35 cellular contexts compared by ENCODE assay signal in the genomic region with DNA sequence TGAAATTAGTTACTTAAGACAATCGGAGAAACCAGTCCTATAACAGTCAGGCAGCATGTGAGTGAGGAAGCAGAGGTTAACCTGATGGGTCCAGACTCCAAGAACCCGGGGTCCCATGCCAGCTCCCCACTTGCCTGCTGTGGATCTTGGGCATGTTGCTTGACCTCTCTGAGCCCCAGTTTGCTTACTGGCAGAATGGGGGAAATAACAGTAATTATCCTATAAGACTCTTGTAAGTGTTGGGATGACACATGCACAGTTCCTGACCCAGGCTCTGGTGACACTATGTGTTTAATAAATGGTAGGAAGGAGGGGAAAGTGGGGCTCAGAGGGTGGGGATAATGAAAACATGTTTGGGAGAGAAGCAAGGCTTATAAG. TPM values are rescaled to one million over a fixed set of nuclear protein-coding genes. Genes with fewer than 3 reads are reported as not detected.
"Had no signal": no experiment of that assay in that cellular context is flagged by ENCODE, and none has a peak within 500 bp of the region (broad histone marks: within the 10 kb centered on the region; RNA-seq: fewer than 3 reads in every experiment).

No MANE protein-coding gene starts in this region.

- DNase-seq: activated B cell treated with CpG ODN at 0.5 μM for 24 hours; activated CD4-positive, alpha-beta T cell treated with anti-CD3 and anti-CD28 coated beads for 48 hours; activated CD4-positive, alpha-beta T cell treated with anti-CD3 and anti-CD28 coated beads, Interleukin-2, amount 50 U/mL, for 1 hour; activated CD4-positive, alpha-beta T cell treated with anti-CD3 and anti-CD28 coated beads, Interleukin-2, amount 50 U/mL, for 48 hours; activated CD8-positive, alpha-beta memory T cell treated with anti-CD3 and anti-CD28 coated beads for 24 hours; activated CD8-positive, alpha-beta T cell treated with anti-CD3 and anti-CD28 coated beads for 36 hours; activated effector memory CD4-positive, alpha-beta T cell treated with anti-CD3 and anti-CD28 coated beads, Interleukin-2, amount 50 U/mL, for 16 hours; activated naive CD4-positive, alpha-beta T cell treated with anti-CD3 and anti-CD28 coated beads for 36 hours; activated naive CD8-positive, alpha-beta T cell treated with anti-CD3 and anti-CD28 coated beads for 36 hours; activated naive CD8-positive, alpha-beta T cell treated with anti-CD3 and anti-CD28 coated beads, Interleukin-2, amount 50 U/mL, for 24 hours; activated T-cell treated with anti-CD3 and anti-CD28 coated beads, Interleukin-2, amount 50 U/mL, for 4 hours; adrenal gland; amygdala; central memory CD4-positive, alpha-beta T cell; cerebellar nuclear complex; dorsolateral prefrontal cortex; effector memory CD4-positive, alpha-beta T cell; erythroblast; foreskin keratinocyte; gastrocnemius medialis; T-helper 1 cell; T-helper 17 cell; T1000; WERI-Rb-1 had no signal

- H3K27me3 ChIP-seq: ascending aorta, cardiac muscle cell had no signal

- H3K9me3 Mint-ChIP-seq: activated B cell treated with CpG ODN at 0.5 μM for 24 hours; activated CD8-positive, alpha-beta T cell treated with anti-CD3 and anti-CD28 coated beads for 36 hours; activated naive CD4-positive, alpha-beta T cell treated with anti-CD3 and anti-CD28 coated beads for 36 hours; activated naive CD4-positive, alpha-beta T cell treated with anti-CD3 and anti-CD28 coated beads, Interleukin-2, amount 50 U/mL, for 24 hours; activated naive CD8-positive, alpha-beta T cell treated with anti-CD3 and anti-CD28 coated beads for 36 hours; activated naive CD8-positive, alpha-beta T cell treated with anti-CD3 and anti-CD28 coated beads, Interleukin-2, amount 50 U/mL, for 24 hours; activated T-cell treated with anti-CD3 and anti-CD28 coated beads, Interleukin-2, amount 50 U/mL, for 4 hours; activated T-helper 17 cell treated with anti-CD3 and anti-CD28 coated beads, Interleukin-2, amount 50 U/mL, for 72 hours; brain; dendritic cell treated with granulocyte-macrophage colony-stimulating factor and Interleukin-4, amounts not matched to agents 40 ng/mL and 50 ng/mL, for 4 days; T-helper 2 cell treated with Interferon-gamma antibody and Interleukin-4, amounts not matched to agents 5 μg/mL and 100 μg/mL, for 36 hours had no signal

- H3K4me1 ChIP-seq: adrenal gland, ascending aorta, breast epithelium, esophagus muscularis mucosa, foreskin keratinocyte, gastrocnemius medialis had no signal

- H3K27ac Mint-ChIP-seq: activated B cell treated with CpG ODN at 0.5 μM for 24 hours; activated CD8-positive, alpha-beta T cell treated with anti-CD3 and anti-CD28 coated beads for 36 hours; activated naive CD4-positive, alpha-beta T cell treated with anti-CD3 and anti-CD28 coated beads for 36 hours; activated naive CD4-positive, alpha-beta T cell treated with anti-CD3 and anti-CD28 coated beads, Interleukin-2, amount 50 U/mL, for 24 hours; activated naive CD8-positive, alpha-beta T cell treated with anti-CD3 and anti-CD28 coated beads for 36 hours; activated naive CD8-positive, alpha-beta T cell treated with anti-CD3 and anti-CD28 coated beads, Interleukin-2, amount 50 U/mL, for 24 hours; activated T-helper 17 cell treated with anti-CD3 and anti-CD28 coated beads, Interleukin-2, amount 50 U/mL, for 72 hours; dendritic cell treated with granulocyte-macrophage colony-stimulating factor and Interleukin-4, amounts not matched to agents 40 ng/mL and 50 ng/mL, for 4 days; T-helper 17 cell; T-helper 2 cell treated with Interferon-gamma antibody and Interleukin-4, amounts not matched to agents 5 μg/mL and 100 μg/mL, for 36 hours had no signal

- H3K9me3 ChIP-seq: adrenal gland, ascending aorta, breast epithelium, gastrocnemius medialis had no signal

- H3K4me3 ChIP-seq: adrenal gland, ascending aorta, breast epithelium, cardiac muscle cell, coronary artery, dorsolateral prefrontal cortex, esophagus muscularis mucosa, gastrocnemius medialis had no signal

- ATAC-seq: activated CD4-positive, CD25-positive, alpha-beta regulatory T cell treated with anti-CD3 and anti-CD28 coated beads, Interleukin-2, amount 50 U/mL, for 24 hours; activated CD8-positive, alpha-beta T cell treated with anti-CD3 and anti-CD28 coated beads for 36 hours; activated naive CD8-positive, alpha-beta T cell treated with anti-CD3 and anti-CD28 coated beads, Interleukin-2, amount 50 U/mL, for 24 hours; activated T-cell treated with anti-CD3 and anti-CD28 coated beads, Interleukin-2, amount 50 U/mL, for 4 hours; activated T-helper 17 cell treated with anti-CD3 and anti-CD28 coated beads, Interleukin-2, amount 50 U/mL, for 72 hours; foreskin keratinocyte; gastrocnemius medialis; T-helper 17 cell had no signal

- H3K27ac ChIP-seq: adrenal gland, ascending aorta, breast epithelium, cardiac muscle cell, coronary artery, esophagus muscularis mucosa, foreskin keratinocyte, gastrocnemius medialis, WERI-Rb-1 had no signal

- H3K4me3 Mint-ChIP-seq: activated B cell treated with CpG ODN at 0.5 μM for 24 hours; activated CD8-positive, alpha-beta T cell treated with anti-CD3 and anti-CD28 coated beads for 36 hours; activated naive CD4-positive, alpha-beta T cell treated with anti-CD3 and anti-CD28 coated beads for 36 hours; activated naive CD4-positive, alpha-beta T cell treated with anti-CD3 and anti-CD28 coated beads, Interleukin-2, amount 50 U/mL, for 24 hours; activated naive CD8-positive, alpha-beta T cell treated with anti-CD3 and anti-CD28 coated beads for 36 hours; activated naive CD8-positive, alpha-beta T cell treated with anti-CD3 and anti-CD28 coated beads, Interleukin-2, amount 50 U/mL, for 24 hours; activated T-cell treated with anti-CD3 and anti-CD28 coated beads, Interleukin-2, amount 50 U/mL, for 4 hours; activated T-helper 17 cell treated with anti-CD3 and anti-CD28 coated beads, Interleukin-2, amount 50 U/mL, for 72 hours; brain; dendritic cell treated with granulocyte-macrophage colony-stimulating factor and Interleukin-4, amounts not matched to agents 40 ng/mL and 50 ng/mL, for 4 days; T-helper 17 cell; T-helper 2 cell treated with Interferon-gamma antibody and Interleukin-4, amounts not matched to agents 5 μg/mL and 100 μg/mL, for 36 hours had no signal

- H3K36me3 Mint-ChIP-seq: activated naive CD4-positive, alpha-beta T cell treated with anti-CD3 and anti-CD28 coated beads, Interleukin-2, amount 50 U/mL, for 24 hours; activated naive CD8-positive, alpha-beta T cell treated with anti-CD3 and anti-CD28 coated beads for 36 hours; brain had no signal

- H3K36me3 ChIP-seq: adrenal gland, ascending aorta, breast epithelium, cardiac muscle cell, esophagus muscularis mucosa, gastrocnemius medialis, WERI-Rb-1 had no signal

- H3K4me1 Mint-ChIP-seq: activated B cell treated with CpG ODN at 0.5 μM for 24 hours; activated naive CD4-positive, alpha-beta T cell treated with anti-CD3 and anti-CD28 coated beads, Interleukin-2, amount 50 U/mL, for 24 hours; activated naive CD8-positive, alpha-beta T cell treated with anti-CD3 and anti-CD28 coated beads for 36 hours; activated naive CD8-positive, alpha-beta T cell treated with anti-CD3 and anti-CD28 coated beads, Interleukin-2, amount 50 U/mL, for 24 hours; activated T-helper 17 cell treated with anti-CD3 and anti-CD28 coated beads, Interleukin-2, amount 50 U/mL, for 72 hours; T-helper 17 cell had no signal

RNA-seq across cellular contexts. Expression of a gene that starts 56.8 kb away (rescaled TPM):
- total RNA-seq: activated B cell treated with CpG ODN at 0.5 μM for 24 hours; activated CD8-positive, alpha-beta T cell treated with anti-CD3 and anti-CD28 coated beads for 36 hours; activated naive CD4-positive, alpha-beta T cell treated with anti-CD3 and anti-CD28 coated beads for 36 hours; activated naive CD8-positive, alpha-beta T cell treated with anti-CD3 and anti-CD28 coated beads for 36 hours; activated T-cell treated with anti-CD3 and anti-CD28 coated beads, Interleukin-2, amount 50 U/mL, for 4 hours; activated T-helper 17 cell treated with anti-CD3 and anti-CD28 coated beads, Interleukin-2, amount 50 U/mL, for 72 hours; ascending aorta; foreskin keratinocyte had no signal

RNA-seq across cellular contexts. Expression of a gene that starts 58.4 kb away (rescaled TPM):
- total RNA-seq: cardiac muscle cell had no signal
